ENCODE assay signal across 13 cellular contexts in genomic region chr9:78324682-78325081, GRCh38.
"Had no signal": no experiment of that assay in that cellular context is flagged by ENCODE, and none has a peak within 500 bp of the region (broad histone marks: within the 10 kb centered on the region; RNA-seq: fewer than 3 reads in every experiment).

No MANE protein-coding gene starts in this region.

- ATAC-seq: activated CD4-positive, CD25-positive, alpha-beta regulatory T cell treated with anti-CD3 and anti-CD28 coated beads, Interleukin-2, amount 50 U/mL, for 24 hours; activated T-cell treated with anti-CD3 and anti-CD28 coated beads, Interleukin-2, amount 50 U/mL, for 72 hours; effector memory CD8-positive, alpha-beta T cell; natural killer cell; stimulated activated naive B cell treated with anti-CD40 and anti-IgM and Interleukin-4, amounts not matched to agents 10 μg/mL and 1 μg/mL and 100 μg/mL, for 72 hours; T-cell; upper lobe of right lung had no signal

- H3K27me3 ChIP-seq: esophagus squamous epithelium, spleen, upper lobe of right lung had no signal

- H3K36me3 ChIP-seq: upper lobe of right lung had no signal

- H3K9me3 ChIP-seq: esophagus squamous epithelium, spleen, upper lobe of right lung had no signal

- H3K27me3 Mint-ChIP-seq: activated naive CD4-positive, alpha-beta T cell treated with anti-CD3 and anti-CD28 coated beads, Interleukin-2, amount 50 U/mL, for 24 hours; effector memory CD8-positive, alpha-beta T cell; stimulated activated naive B cell treated with anti-CD40 and anti-IgM and Interleukin-4, amounts not matched to agents 10 μg/mL and 1 μg/mL and 100 μg/mL, for 72 hours; T-cell had no signal

- H3K4me1 Mint-ChIP-seq: stimulated activated naive B cell treated with anti-CD40 and anti-IgM and Interleukin-4, amounts not matched to agents 10 μg/mL and 1 μg/mL and 100 μg/mL, for 72 hours had no signal

- H3K36me3 Mint-ChIP-seq: natural killer cell had no signal

- H3K9me3 Mint-ChIP-seq: activated naive CD4-positive, alpha-beta T cell treated with anti-CD3 and anti-CD28 coated beads, Interleukin-2, amount 50 U/mL, for 24 hours; activated T-cell treated with anti-CD3 and anti-CD28 coated beads, Interleukin-2, amount 50 U/mL, for 72 hours; effector memory CD8-positive, alpha-beta T cell had no signal

- H3K27ac ChIP-seq: esophagus squamous epithelium, spleen, upper lobe of right lung had no signal

- H3K4me3 Mint-ChIP-seq: activated naive CD4-positive, alpha-beta T cell treated with anti-CD3 and anti-CD28 coated beads, Interleukin-2, amount 50 U/mL, for 24 hours; activated T-cell treated with anti-CD3 and anti-CD28 coated beads, Interleukin-2, amount 50 U/mL, for 72 hours; effector memory CD8-positive, alpha-beta T cell; natural killer cell; stimulated activated naive B cell treated with anti-CD40 and anti-IgM and Interleukin-4, amounts not matched to agents 10 μg/mL and 1 μg/mL and 100 μg/mL, for 72 hours; T-cell had no signal

- H3K4me3 ChIP-seq: esophagus squamous epithelium, spleen, upper lobe of right lung had no signal

- DNase-seq: activated CD4-positive, alpha-beta T cell treated with anti-CD3 and anti-CD28 coated beads, Interleukin-2, amount 50 U/mL, for 1 hour; activated CD8-positive, alpha-beta memory T cell treated with anti-CD3 and anti-CD28 coated beads, Interleukin-2, amount 50 U/mL, for 48 hours; activated gamma-delta T cell; activated T-cell treated with anti-CD3 and anti-CD28 coated beads, Interleukin-2, amount 50 U/mL, for 72 hours; effector memory CD8-positive, alpha-beta T cell; esophagus squamous epithelium; natural killer cell; spleen; stimulated activated naive B cell treated with anti-CD40 and anti-IgM and Interleukin-4, amounts not matched to agents 10 μg/mL and 1 μg/mL and 100 μg/mL, for 72 hours; upper lobe of right lung had no signal

- H3K4me1 ChIP-seq: upper lobe of right lung had no signal

- H3K27ac Mint-ChIP-seq: activated naive CD4-positive, alpha-beta T cell treated with anti-CD3 and anti-CD28 coated beads, Interleukin-2, amount 50 U/mL, for 24 hours; activated T-cell treated with anti-CD3 and anti-CD28 coated beads, Interleukin-2, amount 50 U/mL, for 72 hours; effector memory CD8-positive, alpha-beta T cell; natural killer cell; stimulated activated naive B cell treated with anti-CD40 and anti-IgM and Interleukin-4, amounts not matched to agents 10 μg/mL and 1 μg/mL and 100 μg/mL, for 72 hours; T-cell had no signal
